8 cellular contexts compared by ENCODE assay signal in genomic region chr1:156816561-156817328, GRCh38. TPM values are rescaled to one million over a fixed set of nuclear protein-coding genes. Genes with fewer than 3 reads are reported as not detected.
DNase-seq lines count a peak whose midpoint lies in the region; ATAC-seq and TF ChIP-seq lines count a peak whose summit lies in the region.

Gene SH2D2A (minus strand): TSS chr1:156816848. CDS start chr1:156816708, 140 bp downstream.

- no peaks in the 10 kb centered on the region; the same call in 1 of the 2 replicates for H3K36me3 ChIP-seq in ACC112 (ENCODE audit: insufficient read depth, low read length)

- H2AFZ ChIP-seq in ACC112 (ENCODE audit: low read length, unreplicated experiment): no peak within 1 kb of the TSS

- H3K4me3 ChIP-seq in ACC112 (ENCODE audit: low read depth, low read length): no peak within 1 kb of the TSS

- H3K4me1 ChIP-seq in ACC112 (ENCODE audit: control insufficient read depth, insufficient read depth, low read length, unreplicated experiment) (peaks cover 28% of the 10 kb centered on the region), foreskin keratinocyte (peaks cover 46% of the 10 kb centered on the region)

- DNase-seq in NCI-H226 (peak; percentile 9), foreskin keratinocyte (peak; percentile 68 to 91), DMS153 treated with DMSO at 0.1 percent for 48 hours (lab: John Stamatoyannopoulos, UW; ENCODE audit: unreplicated experiment) (no peak), NCI-H2029 (lab: John Stamatoyannopoulos, UW) (no peak)
- peak; percentile 99 for DNase-seq in activated CD8-positive, alpha-beta memory T cell treated with anti-CD3 and anti-CD28 coated beads, Interleukin-2, amount 50 U/mL, for 1 hour (ENCODE audit: extremely low read depth)
- peak; percentile 79 to 93 (median 84) for DNase-seq in stimulated activated CD4-positive, alpha-beta T cell treated with anti-CD3 and anti-CD28 coated beads, Interleukin-1b, Interleukin-23, amount 100 ng/mL, for 24 hours (ENCODE audit: low read depth in 4 of 4, low spot score in 1 of 4)

- peak; percentile 59 for ATAC-seq in GM21360 (IDR thresholded peaks at IDR 0.05; ENCODE audit: unreplicated experiment)
- peak; percentile 75 for ATAC-seq in foreskin keratinocyte

- H3K79me2 ChIP-seq in ACC112 (ENCODE audit: control insufficient read depth, insufficient read depth, low read length, unreplicated experiment): peaks cover 2% of the 10 kb centered on the region

- H3K27ac ChIP-seq in ACC112 (ENCODE audit: low read depth, low read length) (peak within 1 kb of the TSS; percentile 24; the same call in 1 of the 2 replicates), foreskin keratinocyte (peak within 1 kb of the TSS; percentile 89)

- TF ChIP-seq CTCF in foreskin keratinocyte (conservative IDR thresholded peaks at IDR 0.05): no peak

- no peaks in the 10 kb centered on the region for H3K27me3 ChIP-seq in ACC112 (ENCODE audit: insufficient read depth, low read length)
- no peaks in the 10 kb centered on the region for H3K27me3 ChIP-seq in foreskin keratinocyte

RNA-seq across cellular contexts. Expression of gene SH2D2A, which starts in this region (rescaled TPM):
- 8.4 and 12.1 TPM in 2 replicates for total RNA-seq in foreskin keratinocyte
- 13.7 and 17.3 TPM in 2 replicates for polyA plus RNA-seq in foreskin keratinocyte

Comparison
In these comparisons a context has a peak if more than half of its experiments do, and no peak if none do; other contexts are left out.
1. DNase-seq: peak in NCI-H226 (single experiment), activated CD8-positive, alpha-beta memory T cell treated with anti-CD3 and anti-CD28 coated beads, Interleukin-2, amount 50 U/mL, for 1 hour (single experiment), foreskin keratinocyte (2 of 2) and stimulated activated CD4-positive, alpha-beta T cell treated with anti-CD3 and anti-CD28 coated beads, Interleukin-1b, Interleukin-23, amount 100 ng/mL, for 24 hours (4 of 4); none in DMS153 treated with DMSO at 0.1 percent for 48 hours (single experiment) and NCI-H2029 (single experiment).